17 cellular contexts compared by ENCODE assay signal in the genomic region with DNA sequence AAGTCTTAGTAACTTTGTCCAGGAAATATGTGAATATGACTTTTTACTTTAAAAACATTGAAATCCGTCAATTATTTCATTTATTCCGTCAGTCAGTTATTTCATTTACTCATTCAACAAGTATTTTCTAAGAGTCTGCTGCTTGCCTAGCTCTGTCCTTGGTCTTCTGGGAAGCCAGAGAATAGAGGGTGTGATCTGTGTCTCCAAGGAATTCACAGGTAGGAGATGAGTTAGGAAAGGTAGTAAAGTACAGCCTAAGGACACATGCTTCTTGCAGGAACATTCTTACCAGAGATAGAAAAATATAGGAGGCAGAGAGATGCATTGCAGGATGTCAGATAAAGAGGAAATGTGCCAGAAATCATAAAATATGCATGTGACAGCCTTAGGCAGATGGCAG.
"Had no signal": no experiment of that assay in that cellular context is flagged by ENCODE, and none has a peak within 500 bp of the region (broad histone marks: within the 10 kb centered on the region; RNA-seq: fewer than 3 reads in every experiment).

No MANE protein-coding gene starts in this region.

- ATAC-seq: activated CD8-positive, alpha-beta T cell treated with anti-CD3 and anti-CD28 coated beads for 36 hours; gastrocnemius medialis; pancreas; WTC11 had no signal

- H3K9me3 ChIP-seq: gastrocnemius medialis, pancreas, stomach had no signal

- H3K36me3 ChIP-seq: gastrocnemius medialis, pancreas, stomach had no signal

- DNase-seq: activated CD4-positive, alpha-beta T cell treated with anti-CD3 and anti-CD28 coated beads for 4 hours; activated CD8-positive, alpha-beta memory T cell treated with anti-CD3 and anti-CD28 coated beads, Interleukin-2, amount 50 U/mL, for 4 hours; activated CD8-positive, alpha-beta T cell treated with anti-CD3 and anti-CD28 coated beads for 36 hours; activated effector memory CD4-positive, alpha-beta T cell treated with anti-CD3 and anti-CD28 coated beads, Interleukin-2, amount 50 U/mL, for 16 hours; activated T-cell treated with anti-CD3 and anti-CD28 coated beads, Interleukin-2, amount 50 U/mL, for 48 hours; erythroblast; gastrocnemius medialis; naive B cell; pancreas; stimulated activated CD4-positive, alpha-beta T cell treated with anti-CD3 and anti-CD28 coated beads, Interleukin-12 subunit alpha, Interleukin-12 subunit beta, amount 100 ng/mL, for 4 hours; stimulated activated CD4-positive, alpha-beta T cell treated with anti-CD3 and anti-CD28 coated beads, Interleukin-2, amount 100 ng/mL, for 24 hours; stomach; T-helper 1 cell; T1000 had no signal

- H3K27ac ChIP-seq: pancreas had no signal

- FAIRE-seq: islet of Langerhans, pancreas, urothelium cell line had no signal

- H3K4me3 ChIP-seq: pancreas had no signal

- H3K4me1 ChIP-seq: gastrocnemius medialis had no signal

- H3K27me3 ChIP-seq: gastrocnemius medialis, pancreas had no signal
